In genomic region chr12:65958456-65958855, GRCh38 we compare ENCODE assay signal across 22 cellular contexts.
DNase-seq lines count a peak whose midpoint lies in the region; ATAC-seq, FAIRE-seq and TF ChIP-seq lines count a peak whose summit lies in the region.
"Had no signal": no experiment of that assay in that cellular context is flagged by ENCODE, and none has a peak within 500 bp of the region (broad histone marks: within the 10 kb centered on the region; RNA-seq: fewer than 3 reads in every experiment).

No MANE protein-coding gene starts in this region.

- peak overlapping the region; percentile 24; the same call in 1 of the 2 replicates for H4K5ac ChIP-seq in IMR-90 (ENCODE audit: low read depth, low read length)

- H3K9ac ChIP-seq in IMR-90 (ENCODE audit: low read depth, low read length) (no peak overlapping the region), MM.1S (ENCODE audit: low read length) (no peak overlapping the region)

- DNase-seq in Caco-2 (peak; percentile 42 to 44), IMR-90 (peak; percentile 59), bronchial epithelial cell (ENCODE audit: low read depth) (peak; percentile 93), mesothelial cell of epicardium (ENCODE audit: low spot score in 2 of 2, unreplicated experiment in 2 of 2) (no peak), NCI-H1436 (lab: John Stamatoyannopoulos, UW) (no peak), MM.1S (no peak)
- DNase-seq: activated CD8-positive, alpha-beta T cell treated with anti-CD3 and anti-CD28 coated beads for 36 hours; caudate nucleus; CD8-positive, alpha-beta memory T cell; foreskin melanocyte; GOT3; MG63; natural killer cell; NCI-H187 treated with DMSO at 0.1 percent for 48 hours; NCI-H69; stimulated activated naive CD4-positive, alpha-beta T cell; SW 1271 had no signal

- H3K4ac ChIP-seq in IMR-90 (ENCODE audit: low read depth, low read length): no peak overlapping the region

- TF ChIP-seq CTCF in Caco-2 (IDR thresholded peaks at IDR 0.05; ENCODE audit: insufficient read depth in 1 of 2, low read depth in 1 of 2, low read length in 1 of 2, severe bottlenecking in 1 of 2, unreplicated experiment in 1 of 2) (no peak), IMR-90 (conservative IDR thresholded peaks at IDR 0.05; ENCODE audit: low read depth, low read length) (no peak), bronchial epithelial cell (IDR thresholded peaks at IDR 0.05; ENCODE audit: insufficient read depth, low read length, severe bottlenecking) (no peak), mesothelial cell of epicardium (IDR thresholded peaks at IDR 0.05; ENCODE audit: unreplicated experiment) (no peak), MM.1S (IDR thresholded peaks at IDR 0.05; ENCODE audit: low read length) (no peak)

- H3K27ac ChIP-seq in IMR-90 (ENCODE audit: insufficient read depth, low read length) (no peak overlapping the region), MM.1S (ENCODE audit: low read length) (no peak overlapping the region)
- H3K27ac ChIP-seq: prostate gland, upper lobe of left lung had no signal

- H3K18ac ChIP-seq in IMR-90 (ENCODE audit: low read depth, low read length): no peak overlapping the region

- H4K8ac ChIP-seq in IMR-90 (ENCODE audit: low read depth in 2 of 2, low read length in 2 of 2): 0 out of 4 replicates have a peak overlapping the region, but pooled peaks of 1 of the 2 experiments have one; percentile 60

- CTCF ChIA-PET in Caco-2 (lab: Charles Lee): interaction anchor here (0.7 kb wide), 1 partner anchor 98 kb away, joined by 3 read pairs; no protein-coding TSS in a partner anchor
- CTCF ChIA-PET in IMR-90 (lab: Yijun Ruan, JAX): interaction anchor here (0.5 to 0.9 kb wide), 3 partner anchors 11 to 421 kb away, joined by 3 to 5 read pairs (median 3); no protein-coding TSS in a partner anchor

- H3K27ac Mint-ChIP-seq in Caco-2 (ENCODE audit: unreplicated experiment) (peak overlapping the region; percentile 50), mesothelial cell of epicardium (peak overlapping the region; percentile 85)
- H3K27ac Mint-ChIP-seq: activated CD8-positive, alpha-beta T cell treated with anti-CD3 and anti-CD28 coated beads for 36 hours; CD8-positive, alpha-beta memory T cell; natural killer cell had no signal

- in situ Hi-C loops in IMR-90 (cut with MboI; ENCODE audit: low sequenced_read_pairs): no loop called here

- H3K23ac ChIP-seq in IMR-90 (ENCODE audit: low read depth, low read length): no peak overlapping the region

- no peaks in the 10 kb centered on the region; the same call in 1 of the 2 replicates for H3K36me3 ChIP-seq in Caco-2 (ENCODE audit: control insufficient read depth, insufficient read depth, low read length)
- peaks cover 8% of the 10 kb centered on the region for H3K36me3 ChIP-seq in IMR-90 (ENCODE audit: control insufficient read depth, insufficient read depth, low read length)
- H3K36me3 ChIP-seq in bronchial epithelial cell (ENCODE audit: control insufficient read depth, insufficient read depth, low read length): peaks cover 6% of the 10 kb centered on the region
- no peaks in the 10 kb centered on the region for H3K36me3 ChIP-seq in MM.1S (replicated peaks; ENCODE audit: insufficient read depth, low read length)
- H3K36me3 ChIP-seq: MG63, prostate gland, upper lobe of left lung had no signal

- H3K27me3 ChIP-seq in Caco-2 (replicated peaks; ENCODE audit: control insufficient read depth, insufficient read depth, low read length): no peaks in the 10 kb centered on the region
- no peaks in the 10 kb centered on the region for H3K27me3 ChIP-seq in IMR-90 (ENCODE audit: control insufficient read depth, insufficient read depth, low read length)
- H3K27me3 ChIP-seq in bronchial epithelial cell (ENCODE audit: control insufficient read depth, insufficient read depth, low read length): no peaks in the 10 kb centered on the region
- no peaks in the 10 kb centered on the region for H3K27me3 ChIP-seq in MM.1S (replicated peaks; ENCODE audit: insufficient read depth, low read length)
- H3K27me3 ChIP-seq: MG63, upper lobe of left lung had no signal

- H4K20me1 ChIP-seq in IMR-90 (ENCODE audit: insufficient read depth, low read length) (peaks cover 40% of the 10 kb centered on the region; the same call in 1 of the 2 replicates), MM.1S (ENCODE audit: insufficient read depth, low read length) (no peaks in the 10 kb centered on the region)

- H3K9me2 ChIP-seq in MM.1S (replicated peaks; ENCODE audit: insufficient read depth, low read length): no peaks in the 10 kb centered on the region

- WGBS in IMR-90 (ENCODE audit: extremely low coverage in 2 of 2, insufficient read length in 1 of 2), 2 experiments: no CpG with 5 or more reads among the region's 4 CpGs

- H3K14ac ChIP-seq in IMR-90 (replicated peaks; ENCODE audit: low read depth, low read length): no peak overlapping the region

- H3F3A ChIP-seq in MM.1S (ENCODE audit: insufficient read depth, low read length): no peaks in the 10 kb centered on the region

- dilution Hi-C loops in IMR-90 (cut with HindIII; ENCODE audit: low sequenced_read_pairs, unreplicated experiment): no loop called here

- peak overlapping the region; percentile 18 for H2BK5ac ChIP-seq in IMR-90 (ENCODE audit: low read depth, low read length, poor library complexity, severe bottlenecking)

- peaks cover 5% of the 10 kb centered on the region for H3K36me3 Mint-ChIP-seq in Caco-2 (ENCODE audit: insufficient read depth, unreplicated experiment)
- H3K36me3 Mint-ChIP-seq in mesothelial cell of epicardium: peaks cover 17% of the 10 kb centered on the region
- H3K36me3 Mint-ChIP-seq: CD8-positive, alpha-beta memory T cell; natural killer cell had no signal

- H3K27me3 Mint-ChIP-seq in Caco-2 (ENCODE audit: insufficient read depth, unreplicated experiment) (no peaks in the 10 kb centered on the region), mesothelial cell of epicardium (ENCODE audit: low read depth) (no peaks in the 10 kb centered on the region)

- H2BK15ac ChIP-seq in IMR-90 (ENCODE audit: low read depth, low read length): no peak overlapping the region

- no peak for TF ChIP-seq POLR2A in IMR-90 (IDR thresholded peaks at IDR 0.05; ENCODE audit: low read depth, low read length)

- H3K4me3 ChIP-seq in Caco-2 (ENCODE audit: low read depth, low read length): no peak overlapping the region
- H3K4me3 ChIP-seq in IMR-90 (ENCODE audit: insufficient read depth, low read depth, low read length): no peak overlapping the region
- H3K4me3 ChIP-seq in bronchial epithelial cell (ENCODE audit: low read depth, low read length): no peak overlapping the region
- no peak overlapping the region for H3K4me3 ChIP-seq in MM.1S (ENCODE audit: low read length)
- H3K4me3 ChIP-seq: MG63, prostate gland, upper lobe of left lung had no signal

- no peak overlapping the region for H2BK20ac ChIP-seq in IMR-90 (ENCODE audit: low read depth, low read length)

- H3K4me1 ChIP-seq in Caco-2 (peaks cover 39% of the 10 kb centered on the region), IMR-90 (ENCODE audit: control insufficient read depth, insufficient read depth, low read length) (peaks cover 18% of the 10 kb centered on the region), MM.1S (ENCODE audit: low read length) (no peaks in the 10 kb centered on the region)
- H3K4me1 ChIP-seq: prostate gland, upper lobe of left lung had no signal

- peaks cover 17% of the 10 kb centered on the region for H3K4me1 Mint-ChIP-seq in Caco-2 (ENCODE audit: low read depth, unreplicated experiment)
- peaks cover 80% of the 10 kb centered on the region for H3K4me1 Mint-ChIP-seq in mesothelial cell of epicardium

- no peak for TF ChIP-seq RAD21 in IMR-90 (IDR thresholded peaks at IDR 0.05; ENCODE audit: low read length)

- H3K4me2 ChIP-seq in IMR-90 (ENCODE audit: low read depth, low read length) (peak overlapping the region; percentile 33; the same call in 1 of the 2 replicates), MM.1S (ENCODE audit: low read depth, low read length) (no peak overlapping the region)

- no peak overlapping the region for H2AFZ ChIP-seq in IMR-90 (replicated peaks; ENCODE audit: low read length, poor library complexity)
- H2AFZ ChIP-seq in MM.1S (ENCODE audit: low read length): no peak overlapping the region

- POLR2A ChIA-PET in Caco-2 (lab: Charles Lee): no interaction called here
- POLR2A ChIA-PET in IMR-90 (lab: Charles Lee; ENCODE audit: unreplicated experiment): no interaction called here

- intact Hi-C loops in Caco-2 (cut with micrococcal nuclease; ENCODE audit: unreplicated experiment) (no loop called here), IMR-90 (cut with micrococcal nuclease) (loop anchor here (5.0 kb wide), 1 partner anchor 131 kb away; no protein-coding TSS in a partner anchor)

- H3K9me3 Mint-ChIP-seq in Caco-2 (ENCODE audit: unreplicated experiment) (no peaks in the 10 kb centered on the region), mesothelial cell of epicardium (no peaks in the 10 kb centered on the region)
- H3K9me3 Mint-ChIP-seq: activated CD8-positive, alpha-beta T cell treated with anti-CD3 and anti-CD28 coated beads for 36 hours; natural killer cell had no signal

- BruUV-seq in Caco-2 (replicated peaks; lab: Mats Ljungman, UMichigan) (no TSS peak), IMR-90 (replicated peaks; lab: Mats Ljungman, UMichigan) (no TSS peak)

- H3K79me2 ChIP-seq in MM.1S (ENCODE audit: low read length): no peaks in the 10 kb centered on the region

- ATAC-seq in IMR-90 (ENCODE audit: low read depth) (no peak), HG03095 (IDR thresholded peaks at IDR 0.05; ENCODE audit: unreplicated experiment) (no peak), HG02642 (IDR thresholded peaks at IDR 0.05; ENCODE audit: poor library complexity, unreplicated experiment) (no peak)
- ATAC-seq: activated CD8-positive, alpha-beta T cell treated with anti-CD3 and anti-CD28 coated beads for 36 hours; natural killer cell had no signal

- no peak overlapping the region for H2AK5ac ChIP-seq in IMR-90 (ENCODE audit: low read depth, low read length)

- no peak overlapping the region for H3K56ac ChIP-seq in IMR-90 (ENCODE audit: extremely low read depth, insufficient read depth, low read length)

- no peak overlapping the region for H2BK120ac ChIP-seq in IMR-90 (ENCODE audit: low read depth, low read length)

- H3K9me1 ChIP-seq in IMR-90 (ENCODE audit: insufficient read depth, low read length): peaks cover 18% of the 10 kb centered on the region

- no peak for FAIRE-seq in bronchial epithelial cell (lab: Jason Lieb, UNC)
- FAIRE-seq: RCC 7860 had no signal

- H3K9me3 ChIP-seq in Caco-2 (no peaks in the 10 kb centered on the region), IMR-90 (ENCODE audit: control insufficient read depth, insufficient read depth, low read length) (no peaks in the 10 kb centered on the region), MM.1S (replicated peaks; ENCODE audit: insufficient read depth, low read length) (no peaks in the 10 kb centered on the region)
- H3K9me3 ChIP-seq: MG63, prostate gland, upper lobe of left lung had no signal

- H3K4me3 Mint-ChIP-seq in Caco-2 (ENCODE audit: unreplicated experiment): no peak overlapping the region
- H3K4me3 Mint-ChIP-seq in mesothelial cell of epicardium: no peak overlapping the region
- H3K4me3 Mint-ChIP-seq: activated CD8-positive, alpha-beta T cell treated with anti-CD3 and anti-CD28 coated beads for 36 hours; CD8-positive, alpha-beta memory T cell; natural killer cell had no signal

- H3K79me1 ChIP-seq in IMR-90 (ENCODE audit: low read depth in 1 of 2, low read length in 2 of 2): peaks cover 43 to 80% of the 10 kb centered on the region in 2 experiments

- H4K91ac ChIP-seq in IMR-90 (ENCODE audit: insufficient read depth, low read depth, low read length): no peak overlapping the region

- no peak overlapping the region for H2AK9ac ChIP-seq in IMR-90 (replicated peaks; ENCODE audit: low read depth, low read length, poor library complexity)

Comparison
In these comparisons a context has a peak if more than half of its experiments do, and no peak if none do; other contexts are left out.
1. DNase-seq: peak in Caco-2 (2 of 2), IMR-90 (single experiment) and bronchial epithelial cell (single experiment); none in mesothelial cell of epicardium (0 of 2), NCI-H1436 (single experiment) and MM.1S (single experiment).